Comparison of ENCODE assay signal across 20 cellular contexts in genomic region chr4:152424980-152425379, GRCh38.
DNase-seq lines count a peak whose midpoint lies in the region; ATAC-seq and TF ChIP-seq lines count a peak whose summit lies in the region.
"Had no signal": no experiment of that assay in that cellular context is flagged by ENCODE, and none has a peak within 500 bp of the region (broad histone marks: within the 10 kb centered on the region; RNA-seq: fewer than 3 reads in every experiment).

No MANE protein-coding gene starts in this region.

- ATAC-seq in HG03097 (IDR thresholded peaks at IDR 0.05; ENCODE audit: low FRiP score, unreplicated experiment) (no peak), aorta (ENCODE audit: low FRiP score) (no peak)
- ATAC-seq in CD4-positive, alpha-beta T cell (ENCODE audit: poor library complexity) = no peak
- ATAC-seq: activated T-cell treated with anti-CD3 and anti-CD28 coated beads, Interleukin-2, amount 50 U/mL, for 72 hours; Panc1; psoas muscle; stimulated activated effector memory CD8-positive, alpha-beta T cell treated with anti-CD3 and anti-CD28 coated beads, Interleukin-12 subunit alpha, Interleukin-12 subunit beta, amount 100 ng/mL, for 72 hours had no signal

- H2AFZ ChIP-seq in hepatocyte = no peak overlapping the region

- H3K27me3 ChIP-seq in Caco-2 (replicated peaks; ENCODE audit: control insufficient read depth, insufficient read depth, low read length) (no peaks in the 10 kb centered on the region), HUES64 (ENCODE audit: insufficient read depth, low read length) (no peaks in the 10 kb centered on the region), hepatocyte (no peaks in the 10 kb centered on the region), aorta (ENCODE audit: control insufficient read depth in 1 of 2, insufficient read depth in 2 of 2, low read length in 1 of 2) (no peaks in the 10 kb centered on the region)
- no peaks in the 10 kb centered on the region for H3K27me3 ChIP-seq in CD4-positive, alpha-beta T cell (ENCODE audit: control insufficient read depth, insufficient read depth, low read length)
- H3K27me3 ChIP-seq: dorsolateral prefrontal cortex had no signal

- POLR2A ChIA-PET in Caco-2 (lab: Charles Lee) = no interaction called here
- POLR2A ChIA-PET in CD4-positive, alpha-beta T cell (lab: Charles Lee) = interaction anchor here (1.5 kb wide), 1 partner anchor 10 kb away, joined by 4 read pairs; no protein-coding TSS in a partner anchor

- H3K9me3 ChIP-seq in Caco-2 (no peaks in the 10 kb centered on the region), HUES64 (ENCODE audit: insufficient read depth, low read depth, low read length) (no peaks in the 10 kb centered on the region), hepatocyte (ENCODE audit: low read depth) (no peaks in the 10 kb centered on the region), aorta (ENCODE audit: control insufficient read depth, low read length) (no peaks in the 10 kb centered on the region)
- H3K9me3 ChIP-seq in CD4-positive, alpha-beta T cell (ENCODE audit: control insufficient read depth, low read length) = no peaks in the 10 kb centered on the region
- H3K9me3 ChIP-seq: psoas muscle, thoracic aorta had no signal

- no peaks in the 10 kb centered on the region for H3K27me3 Mint-ChIP-seq in Caco-2 (ENCODE audit: insufficient read depth, unreplicated experiment)
- H3K27me3 Mint-ChIP-seq in CD4-positive, alpha-beta T cell = no peaks in the 10 kb centered on the region
- H3K27me3 Mint-ChIP-seq: activated CD4-positive, alpha-beta memory T cell treated with anti-CD3 and anti-CD28 coated beads for 36 hours had no signal

- DNase-seq in Caco-2 (no peak), RPMI7951 (ENCODE audit: low read depth) (peak; percentile 9), hepatocyte (ENCODE audit: low spot score) (no peak), aorta (no peak), SHP77 treated with DMSO at 0.1 percent for 48 hours (lab: John Stamatoyannopoulos, UW) (no peak)
- no peak for DNase-seq in CD4-positive, alpha-beta T cell
- DNase-seq: activated CD4-positive, alpha-beta memory T cell treated with anti-CD3 and anti-CD28 coated beads for 36 hours; activated T-cell treated with anti-CD3 and anti-CD28 coated beads, Interleukin-2, amount 50 U/mL, for 72 hours; dorsolateral prefrontal cortex; HCEC 1CT; NCI-H1930; NCI-H526 treated with DMSO at 0.1 percent for 48 hours; psoas muscle had no signal

- H3K79me2 ChIP-seq in hepatocyte = peaks cover 45% of the 10 kb centered on the region

- H3K4me3 ChIP-seq in Caco-2 (ENCODE audit: low read depth, low read length) = no peak overlapping the region
- H3K4me3 ChIP-seq in HUES64 (ENCODE audit: low read length) = peak overlapping the region; percentile 12; the same call in 1 of the 2 replicates
- no peak overlapping the region for H3K4me3 ChIP-seq in hepatocyte
- no peak overlapping the region for H3K4me3 ChIP-seq in aorta (ENCODE audit: low read length in 2 of 2)
- H3K4me3 ChIP-seq: dorsolateral prefrontal cortex, psoas muscle, thoracic aorta had no signal

- no peaks in the 10 kb centered on the region for H4K20me1 ChIP-seq in hepatocyte (ENCODE audit: insufficient read depth, poor library complexity, severe bottlenecking)

- intact Hi-C loops in Caco-2 (cut with micrococcal nuclease; ENCODE audit: unreplicated experiment) = no loop called here
- intact Hi-C loops in CD4-positive, alpha-beta T cell (cut with DNase I, micrococcal nuclease) = no loop called here
- intact Hi-C loops in aorta (cut with DNase I) = no loop called here

- no peaks in the 10 kb centered on the region for H3K9me2 ChIP-seq in hepatocyte (replicated peaks; ENCODE audit: insufficient read depth)

- H3K9ac ChIP-seq in HUES64 (ENCODE audit: low read depth, low read length) = no peak overlapping the region

- peaks cover 27% of the 10 kb centered on the region for H3K4me1 Mint-ChIP-seq in Caco-2 (ENCODE audit: low read depth, unreplicated experiment)
- H3K4me1 Mint-ChIP-seq in CD4-positive, alpha-beta T cell (ENCODE audit: low read depth) = peaks cover 45% of the 10 kb centered on the region

- WGBS in HUES64 = 33% methylated on average over 2 of the region's 2 CpGs
- 62% methylated on average over 2 of the region's 2 CpGs for WGBS in hepatocyte (ENCODE audit: low lambda C conversion rate, missing lambda C conversion rate)
- WGBS in aorta, 2 donors = 60 to 81% methylated on average over 2 of the region's 2 CpGs

- peak overlapping the region; percentile 23 for H3K4me3 Mint-ChIP-seq in Caco-2 (ENCODE audit: unreplicated experiment)
- no peak overlapping the region for H3K4me3 Mint-ChIP-seq in CD4-positive, alpha-beta T cell
- H3K4me3 Mint-ChIP-seq: activated CD4-positive, alpha-beta memory T cell treated with anti-CD3 and anti-CD28 coated beads for 36 hours; activated T-cell treated with anti-CD3 and anti-CD28 coated beads, Interleukin-2, amount 50 U/mL, for 72 hours; neural crest cell; stimulated activated effector memory CD8-positive, alpha-beta T cell treated with anti-CD3 and anti-CD28 coated beads, Interleukin-12 subunit alpha, Interleukin-12 subunit beta, amount 100 ng/mL, for 72 hours had no signal

- H3K36me3 ChIP-seq in Caco-2 (ENCODE audit: control insufficient read depth, insufficient read depth, low read length) = no peaks in the 10 kb centered on the region
- H3K36me3 ChIP-seq in HUES64 (ENCODE audit: insufficient read depth, low read length) = no peaks in the 10 kb centered on the region
- H3K36me3 ChIP-seq in hepatocyte (replicated peaks; ENCODE audit: insufficient read depth, low read depth) = no peaks in the 10 kb centered on the region
- H3K36me3 ChIP-seq in aorta (ENCODE audit: control insufficient read depth in 1 of 2, insufficient read depth in 2 of 2, low read length in 1 of 2) = no peaks in the 10 kb centered on the region
- H3K36me3 ChIP-seq: thoracic aorta had no signal

- BruUV-seq in Caco-2 (replicated peaks; lab: Mats Ljungman, UMichigan) = no TSS peak

- H3K4me1 ChIP-seq in Caco-2 (peaks cover 49% of the 10 kb centered on the region), HUES64 (ENCODE audit: insufficient read depth, low read length) (peaks cover 17% of the 10 kb centered on the region), hepatocyte (ENCODE audit: insufficient read depth) (no peaks in the 10 kb centered on the region), aorta (ENCODE audit: control insufficient read depth in 1 of 2, insufficient read depth in 2 of 2, low read length in 2 of 2) (no peaks in the 10 kb centered on the region)
- H3K4me1 ChIP-seq: psoas muscle had no signal

- CTCF ChIA-PET in Caco-2 (lab: Charles Lee) = interaction anchor here (1.6 kb wide), 1 partner anchor 10 kb away, joined by 8 read pairs; no protein-coding TSS in a partner anchor
- CTCF ChIA-PET in CD4-positive, alpha-beta T cell (lab: Charles Lee) = no interaction called here

- no peak overlapping the region for H3K4me2 ChIP-seq in hepatocyte

- H3K36me3 Mint-ChIP-seq in Caco-2 (ENCODE audit: insufficient read depth, unreplicated experiment) = peaks cover 5% of the 10 kb centered on the region
- H3K36me3 Mint-ChIP-seq in CD4-positive, alpha-beta T cell (ENCODE audit: low read depth) = peaks cover 19% of the 10 kb centered on the region

- peak overlapping the region; percentile 70 for H3K27ac Mint-ChIP-seq in Caco-2 (ENCODE audit: unreplicated experiment)
- no peak overlapping the region for H3K27ac Mint-ChIP-seq in CD4-positive, alpha-beta T cell
- H3K27ac Mint-ChIP-seq: activated CD4-positive, alpha-beta memory T cell treated with anti-CD3 and anti-CD28 coated beads for 36 hours; activated T-cell treated with anti-CD3 and anti-CD28 coated beads, Interleukin-2, amount 50 U/mL, for 72 hours; stimulated activated effector memory CD8-positive, alpha-beta T cell treated with anti-CD3 and anti-CD28 coated beads, Interleukin-12 subunit alpha, Interleukin-12 subunit beta, amount 100 ng/mL, for 72 hours had no signal

- H3K27ac ChIP-seq in HUES64 (ENCODE audit: low read depth, low read length) (peak overlapping the region; percentile 41; the same call in 1 of the 2 replicates), hepatocyte (peak overlapping the region; percentile 70), aorta (ENCODE audit: low read depth in 1 of 2, low read length in 2 of 2) (no peak overlapping the region)
- no peak overlapping the region for H3K27ac ChIP-seq in CD4-positive, alpha-beta T cell (ENCODE audit: low read depth, low read length)
- H3K27ac ChIP-seq: dorsolateral prefrontal cortex, psoas muscle, thoracic aorta, VCaP had no signal

- no peaks in the 10 kb centered on the region for H3K9me3 Mint-ChIP-seq in Caco-2 (ENCODE audit: unreplicated experiment)
- no peaks in the 10 kb centered on the region for H3K9me3 Mint-ChIP-seq in CD4-positive, alpha-beta T cell
- H3K9me3 Mint-ChIP-seq: activated CD4-positive, alpha-beta memory T cell treated with anti-CD3 and anti-CD28 coated beads for 36 hours; activated T-cell treated with anti-CD3 and anti-CD28 coated beads, Interleukin-2, amount 50 U/mL, for 72 hours; neural crest cell; stimulated activated effector memory CD8-positive, alpha-beta T cell treated with anti-CD3 and anti-CD28 coated beads, Interleukin-12 subunit alpha, Interleukin-12 subunit beta, amount 100 ng/mL, for 72 hours had no signal

- TF ChIP-seq CTCF in Caco-2 (IDR thresholded peaks at IDR 0.05; ENCODE audit: insufficient read depth in 1 of 2, low read depth in 1 of 2, low read length in 1 of 2, severe bottlenecking in 1 of 2, unreplicated experiment in 1 of 2) (no peak), hepatocyte (IDR thresholded peaks at IDR 0.05; ENCODE audit: poor library complexity) (no peak)
- no peak for TF ChIP-seq CTCF in CD4-positive, alpha-beta T cell (IDR thresholded peaks at IDR 0.05)

Comparison
In these comparisons a context has a peak if more than half of its experiments do, and no peak if none do; other contexts are left out.
1. H3K27ac ChIP-seq: peak in HUES64 (single experiment) and hepatocyte (single experiment); none in CD4-positive, alpha-beta T cell (single experiment) and aorta (0 of 2).